In the genomic region with DNA sequence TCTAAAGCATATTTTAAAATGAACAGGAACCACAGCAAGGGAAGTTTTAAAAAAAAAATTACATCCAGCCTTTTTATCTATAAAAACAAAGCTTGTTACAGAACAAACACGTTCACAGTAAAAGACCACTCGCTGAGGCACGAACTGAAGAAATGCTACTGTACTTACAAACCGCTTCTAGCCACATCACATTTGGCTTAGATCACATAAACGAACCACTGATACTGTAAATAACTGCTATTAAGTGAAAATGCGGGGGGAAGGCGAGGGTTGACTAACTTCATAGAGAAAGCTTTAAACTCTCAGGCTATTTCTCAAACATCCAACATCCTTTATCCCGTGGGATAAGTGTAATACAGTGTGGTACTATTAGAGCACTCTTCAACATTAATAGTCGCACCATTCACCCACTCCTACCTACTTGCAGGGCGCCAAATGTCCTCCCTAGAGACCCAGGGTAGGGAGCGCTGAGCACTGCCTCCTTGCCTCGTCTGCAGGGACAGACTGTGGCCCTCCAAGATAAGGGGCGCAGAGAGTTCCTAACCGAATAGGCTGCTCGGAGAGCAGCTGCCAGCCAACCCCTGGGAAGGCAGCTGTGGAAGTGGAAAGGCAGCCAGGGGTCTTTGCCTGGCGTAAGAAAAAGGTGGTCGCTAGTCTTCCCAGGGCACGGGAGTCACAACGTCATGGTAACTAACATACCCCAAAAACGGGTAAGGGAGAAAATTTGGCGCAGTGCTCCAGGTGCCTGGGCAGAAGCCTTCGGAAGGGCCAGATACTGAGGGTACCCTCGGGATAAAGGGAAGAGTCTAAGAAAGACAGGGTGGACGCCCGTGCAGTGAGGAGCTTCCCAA, we compare ENCODE assay signal across 8 cellular contexts. TPM values are rescaled to one million over a fixed set of nuclear protein-coding genes. Genes with fewer than 3 reads are reported as not detected.
DNase-seq lines count a peak whose midpoint lies in the region; ATAC-seq and TF ChIP-seq lines count a peak whose summit lies in the region.

No MANE protein-coding gene starts in this region.

- intact Hi-C loops in sigmoid colon (cut with DNase I): loop anchor here (1.0 to 5.0 kb wide), 4 partner anchors 22 to 197 kb away; no protein-coding TSS in a partner anchor

- H3K4me3 ChIP-seq in iPS-11a (ENCODE audit: low read depth, low read length) (peak overlapping the region; percentile 47), sigmoid colon (peak overlapping the region; percentile 74 to 89 (median 84))

- no peak for TF ChIP-seq EP300 in sigmoid colon (IDR thresholded peaks at IDR 0.05)

- peaks cover 0 to 20% (median 6%) of the 10 kb centered on the region in 4 donors for H3K4me1 ChIP-seq in sigmoid colon

- peak overlapping the region; percentile 87 to 97 (median 93) for H3K27ac ChIP-seq in sigmoid colon

- peak; percentile 23 for ATAC-seq in GM18519 (IDR thresholded peaks at IDR 0.05; ENCODE audit: low FRiP score, unreplicated experiment)
- peak; percentile 33 for ATAC-seq in HG03095 (IDR thresholded peaks at IDR 0.05; ENCODE audit: unreplicated experiment)

- no peaks in the 10 kb centered on the region for H3K9me3 ChIP-seq in sigmoid colon

- TF ChIP-seq CTCF in sigmoid colon (IDR thresholded peaks at IDR 0.05): no peak

- no peak for TF ChIP-seq POLR2A in sigmoid colon (IDR thresholded peaks at IDR 0.05)

- DNase-seq in ACHN (peak; percentile 35), OCI-M1 (lab: John Stamatoyannopoulos, UW) (peak; percentile 74), amniotic epithelial cell (ENCODE audit: low read depth) (peak; percentile 47), sigmoid colon (peak; percentile 69), KG1 (lab: John Stamatoyannopoulos, UW) (no peak)

- peaks cover 0 to 10% (median 4%) of the 10 kb centered on the region in 4 donors for H3K36me3 ChIP-seq in sigmoid colon

- 8 to 12% methylated on average over 25 of the region's 25 CpGs for WGBS in sigmoid colon, 2 donors

- no peaks in the 10 kb centered on the region for H3K27me3 ChIP-seq in sigmoid colon

- in situ Hi-C loops in ACHN (cut with HindIII; ENCODE audit: low pct_ligation_motif_present, low pct_unique_long_range_greater_than_20kb, low sequenced_read_pairs): no loop called here

RNA-seq across cellular contexts. Expression of a gene that starts 0.8 kb away (rescaled TPM):
- total RNA-seq in sigmoid colon: 10 to 100 TPM; 19.1 to 28.9 (median 22.7) TPM
- polyA plus RNA-seq in sigmoid colon: 1 to 10 TPM in 1 of 3 donors, under 1 TPM in 2; under 0.01 to 4.1 (median 0.69) TPM
